ENCODE assay signal across 8 cellular contexts in the genomic region with DNA sequence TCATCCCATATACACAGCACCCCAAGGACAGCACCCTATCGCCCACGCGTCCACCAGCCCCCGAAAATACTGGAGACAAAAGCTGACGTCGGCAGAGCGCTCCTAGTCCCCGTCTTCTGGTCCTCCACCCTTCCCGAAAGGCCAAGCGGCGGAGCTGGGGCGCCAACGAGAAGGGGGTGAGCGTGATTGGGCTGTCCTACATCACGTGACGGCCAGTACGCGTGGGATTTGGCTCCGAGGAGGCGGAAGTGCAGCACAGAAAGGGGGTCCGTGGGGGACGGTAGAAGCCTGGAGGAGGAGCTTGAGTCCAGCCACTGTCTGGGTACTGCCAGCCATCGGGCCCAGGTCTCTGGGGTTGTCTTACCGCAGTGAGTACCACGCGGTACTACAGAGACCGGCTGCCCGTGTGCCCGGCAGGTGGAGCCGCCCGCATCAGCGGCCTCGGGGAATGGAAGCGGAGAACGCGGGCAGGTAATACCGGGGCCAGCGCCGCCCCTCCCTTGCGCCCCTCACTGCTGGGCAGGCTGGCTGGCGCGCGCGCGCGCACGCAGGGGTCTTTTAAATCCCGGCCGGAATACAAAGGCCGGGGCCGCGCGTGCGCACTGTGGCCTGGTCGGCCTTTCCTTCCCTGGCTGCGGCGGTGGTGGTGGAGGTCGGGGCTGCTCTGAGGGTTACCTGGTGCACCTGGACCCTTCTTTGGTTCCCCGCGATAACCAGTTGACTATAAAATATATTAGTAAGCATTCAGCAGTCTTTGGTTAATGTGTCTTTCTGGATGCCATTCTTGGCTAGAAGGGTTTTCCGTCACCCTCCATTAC. TPM values are rescaled to one million over a fixed set of nuclear protein-coding genes. Genes with fewer than 3 reads are reported as not detected.
DNase-seq lines count a peak whose midpoint lies in the region; ATAC-seq lines count a peak whose summit lies in the region.

Gene TDG, plus strand, starts transcription at position 283 of the 818 bp plus-strand sequence. Its CDS starts 166 bp downstream, at position 449.

- H3K4me1 ChIP-seq in CD8-positive, alpha-beta memory T cell (ENCODE audit: insufficient read depth, low read length): peaks cover 41% of the 10 kb centered on the region

- H3K27me3 Mint-ChIP-seq in CD8-positive, alpha-beta memory T cell: no peaks in the 10 kb centered on the region

- peak; percentile 95 to 99 (median 97) for DNase-seq in CD8-positive, alpha-beta memory T cell
- DNase-seq in HS-27A (ENCODE audit: low read depth) (peak; percentile 96), NK-92 (lab: John Stamatoyannopoulos, UW; ENCODE audit: unreplicated experiment) (peak; percentile 90), lung microvascular endothelial cell (ENCODE audit: low read depth in 2 of 2) (peak; percentile 99 to 100)
- peak; percentile 94 for DNase-seq in activated CD8-positive, alpha-beta memory T cell treated with anti-CD3 and anti-CD28 coated beads for 24 hours
- DNase-seq in effector CD8-positive, alpha-beta T cell (lab: John Stamatoyannopoulos, UW): peak; percentile 96
- peak; percentile 92 to 98 (median 95) for DNase-seq in stimulated activated CD4-positive, alpha-beta T cell treated with anti-CD3 and anti-CD28 coated beads, TNF-alpha, amount 100 ng/mL, for 48 hours (ENCODE audit: low read depth in 3 of 3)

- peaks cover 54 to 68% (median 65%) of the 10 kb centered on the region in 3 donors for H3K4me1 Mint-ChIP-seq in CD8-positive, alpha-beta memory T cell

- no peaks in the 10 kb centered on the region for H3K27me3 ChIP-seq in CD8-positive, alpha-beta memory T cell (ENCODE audit: insufficient read depth, low read length, poor library complexity, severe bottlenecking)

- H3K36me3 ChIP-seq in CD8-positive, alpha-beta memory T cell (ENCODE audit: insufficient read depth, low read length): no peaks in the 10 kb centered on the region

- H3K27ac Mint-ChIP-seq in CD8-positive, alpha-beta memory T cell: peak within 1 kb of the TSS; percentile 91 to 100 (median 99)

- peak within 1 kb of the TSS; percentile 93 to 99 (median 96) for H3K4me3 Mint-ChIP-seq in CD8-positive, alpha-beta memory T cell

- H3K9me3 Mint-ChIP-seq in CD8-positive, alpha-beta memory T cell: no peaks in the 10 kb centered on the region

- peak within 1 kb of the TSS; percentile 74 for H3K4me3 ChIP-seq in CD8-positive, alpha-beta memory T cell (ENCODE audit: low read length)

- peak within 1 kb of the TSS; percentile 90 for H3K27ac ChIP-seq in CD8-positive, alpha-beta memory T cell (ENCODE audit: low read depth, low read length)

- CTCF ChIA-PET in CD8-positive, alpha-beta memory T cell (lab: Charles Lee): interaction anchor here (0.9 to 2.5 kb wide), 9 partner anchors 9 to 143 kb away, joined by 3 to 23 read pairs (median 4); partner anchors contain the start of gene HSP90B1

- peak; percentile 91 for ATAC-seq in GM19467 (IDR thresholded peaks at IDR 0.05; ENCODE audit: unreplicated experiment)

- no peaks in the 10 kb centered on the region for H3K9me3 ChIP-seq in CD8-positive, alpha-beta memory T cell (ENCODE audit: low read length)

- H3K36me3 Mint-ChIP-seq in CD8-positive, alpha-beta memory T cell: peaks cover 0 to 25% (median 7%) of the 10 kb centered on the region in 3 donors

- POLR2A ChIA-PET in CD8-positive, alpha-beta memory T cell (lab: Charles Lee): interaction anchor here (0.6 to 2.9 kb wide), 14 partner anchors 8 to 1366 kb away, joined by 3 to 68 read pairs (median 4); partner anchors contain the start of genes HCFC2, HSP90B1 and NFYB

RNA-seq across cellular contexts. Expression of gene TDG, which starts in this region (rescaled TPM):
- total RNA-seq in CD8-positive, alpha-beta memory T cell: 10 to 100 TPM; 51.2 to 52.6 TPM
- polyA plus RNA-seq in CD8-positive, alpha-beta memory T cell: 24.1 TPM
- total RNA-seq in lung microvascular endothelial cell: 19.6 and 30.6 TPM in 2 replicates

Comparison
In these comparisons a context has a peak if more than half of its experiments do, and no peak if none do; other contexts are left out.
1. Peak in every context shown above with its lines: DNase-seq, ATAC-seq, H3K4me3 ChIP-seq and H3K27ac ChIP-seq.